Comparison of ENCODE assay signal across 11 cellular contexts in the genomic region with DNA sequence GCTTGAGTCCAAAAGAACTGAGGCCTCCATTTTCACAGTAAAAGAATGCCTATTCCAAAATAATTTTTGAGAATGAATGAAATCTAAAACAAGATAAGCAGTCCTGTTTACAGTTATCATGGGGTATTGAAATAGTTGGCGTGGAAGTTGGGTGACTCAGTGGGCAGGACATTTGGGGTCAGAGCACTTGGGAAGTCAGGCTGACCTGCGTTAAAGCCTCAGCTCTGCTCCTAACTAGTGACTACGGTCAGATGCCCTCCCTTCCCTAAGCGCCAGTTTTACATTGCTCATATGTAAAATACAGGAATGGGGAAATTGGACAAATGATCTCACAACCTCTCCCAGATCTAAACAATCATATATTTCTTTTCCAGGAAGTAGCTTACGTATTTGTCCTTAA. TPM values are rescaled to one million over a fixed set of nuclear protein-coding genes. Genes with fewer than 3 reads are reported as not detected.
DNase-seq lines count a peak whose midpoint lies in the region; ATAC-seq and TF ChIP-seq lines count a peak whose summit lies in the region.
"Had no signal": no experiment of that assay in that cellular context is flagged by ENCODE, and none has a peak within 500 bp of the region (broad histone marks: within the 10 kb centered on the region; RNA-seq: fewer than 3 reads in every experiment).

No MANE protein-coding gene starts in this region.

- H3K23ac ChIP-seq in IMR-90 (ENCODE audit: low read depth, low read length), result no peak overlapping the region; the same call in 1 of the 2 replicates

- H3K27me3 ChIP-seq in IMR-90 (ENCODE audit: control insufficient read depth, insufficient read depth, low read length) (no peaks in the 10 kb centered on the region), thyroid gland (no peaks in the 10 kb centered on the region)

- H3K9ac ChIP-seq in IMR-90 (ENCODE audit: low read depth, low read length), result no peak overlapping the region

- no TSS peak for BruUV-seq in IMR-90 (replicated peaks; lab: Mats Ljungman, UMichigan)

- TF ChIP-seq POLR2A in IMR-90 (IDR thresholded peaks at IDR 0.05; ENCODE audit: low read depth, low read length), result no peak
- TF ChIP-seq POLR2A in thyroid gland (IDR thresholded peaks at IDR 0.05), result no peak

- dilution Hi-C loops in IMR-90 (cut with HindIII; ENCODE audit: low sequenced_read_pairs, unreplicated experiment), result no loop called here

- intact Hi-C loops in IMR-90 (cut with micrococcal nuclease), result loop anchor here (2.0 to 5.0 kb wide), 5 partner anchors 65 to 895 kb away; a partner anchor contains a TSS
- intact Hi-C loops in thyroid gland (cut with DNase I), result loop anchor here (5.0 to 10.0 kb wide), 2 partner anchors 80 to 123 kb away; no protein-coding TSS in a partner anchor

- no CpG with 5 or more reads among the region's 5 CpGs for WGBS in IMR-90 (ENCODE audit: extremely low coverage in 2 of 2, insufficient read length in 1 of 2), 2 experiments
- 80 to 85% methylated on average over 5 of the region's 5 CpGs for WGBS in thyroid gland, 2 donors

- H3K36me3 ChIP-seq in IMR-90 (ENCODE audit: control insufficient read depth, insufficient read depth, low read length) (no peaks in the 10 kb centered on the region), thyroid gland (no peaks in the 10 kb centered on the region)

- CTCF ChIA-PET in IMR-90 (lab: Yijun Ruan, JAX), result interaction anchor here (0.7 to 1.5 kb wide), 5 partner anchors 77 to 193 kb away, joined by 3 to 5 read pairs (median 3); no protein-coding TSS in a partner anchor

- peak overlapping the region in 1 of 2 experiments; percentile 60; a peak in 2 of 4 replicates for H4K8ac ChIP-seq in IMR-90 (ENCODE audit: low read depth in 2 of 2, low read length in 2 of 2)

- H3K4me1 ChIP-seq in IMR-90 (ENCODE audit: control insufficient read depth, insufficient read depth, low read length), result peaks cover 13% of the 10 kb centered on the region
- H3K4me1 ChIP-seq in thyroid gland, result peaks cover 0 to 19% of the 10 kb centered on the region in 2 donors

- peak overlapping the region; percentile 91 for H2BK5ac ChIP-seq in IMR-90 (ENCODE audit: low read depth, low read length, poor library complexity, severe bottlenecking)

- DNase-seq in IMR-90 (peak; percentile 76), astrocyte of the spinal cord (ENCODE audit: low read depth, low spot score) (peak; percentile 26), kidney glomerular epithelial cell (lab: John Stamatoyannopoulos, UW) (peak; percentile 43), thyroid gland (no peak), HUDEP-2 (lab: John Stamatoyannopoulos, UW; ENCODE audit: unreplicated experiment in 76 of 76) (no peak), SIG-M5 treated with dmso at 0.1 percent for 504 hours (lab: John Stamatoyannopoulos, UW; ENCODE audit: unreplicated experiment) (no peak), GM13977 (ENCODE audit: low spot score) (no peak), NK-92 (lab: John Stamatoyannopoulos, UW; ENCODE audit: unreplicated experiment) (no peak)
- DNase-seq: activated CD8-positive, alpha-beta memory T cell treated with anti-CD3 and anti-CD28 coated beads, Interleukin-2, amount 10 ng/mL, durations not matched to agents 7 days and 5 days; NCI-H2081 treated with DMSO at 0.1 percent for 48 hours had no signal

- H4K20me1 ChIP-seq in IMR-90 (ENCODE audit: insufficient read depth, low read length), result no peaks in the 10 kb centered on the region

- no peak overlapping the region for H3K4me3 ChIP-seq in IMR-90 (ENCODE audit: insufficient read depth, low read depth, low read length)
- H3K4me3 ChIP-seq in astrocyte of the spinal cord (ENCODE audit: low read depth, low read length), result no peak overlapping the region
- no peak overlapping the region for H3K4me3 ChIP-seq in thyroid gland (replicated peaks in 1 of 3)

- H2BK20ac ChIP-seq in IMR-90 (ENCODE audit: low read depth, low read length), result peak overlapping the region; percentile 6; the same call in 1 of the 2 replicates

- peaks cover 9% of the 10 kb centered on the region for H3K9me1 ChIP-seq in IMR-90 (ENCODE audit: insufficient read depth, low read length)

- H2AFZ ChIP-seq in IMR-90 (replicated peaks; ENCODE audit: low read length, poor library complexity), result peak overlapping the region; percentile 78

- no peak overlapping the region for H4K91ac ChIP-seq in IMR-90 (ENCODE audit: insufficient read depth, low read depth, low read length)

- H3K9me3 ChIP-seq in IMR-90 (ENCODE audit: control insufficient read depth, insufficient read depth, low read length) (no peaks in the 10 kb centered on the region), thyroid gland (no peaks in the 10 kb centered on the region)

- peak overlapping the region; percentile 72; the same call in 1 of the 2 replicates for H3K4me2 ChIP-seq in IMR-90 (ENCODE audit: low read depth, low read length)

- H3K27ac ChIP-seq in IMR-90 (ENCODE audit: insufficient read depth, low read length), result peak overlapping the region; percentile 25; the same call in 1 of the 2 replicates
- H3K27ac ChIP-seq in thyroid gland, result peak overlapping the region in 2 of 3 donors; percentile 4 to 61
- H3K27ac ChIP-seq: HL-60 had no signal

- H4K5ac ChIP-seq in IMR-90 (ENCODE audit: low read depth, low read length), result no peak overlapping the region

- H3K18ac ChIP-seq in IMR-90 (ENCODE audit: low read depth, low read length), result no peak overlapping the region

- H2AK5ac ChIP-seq in IMR-90 (ENCODE audit: low read depth, low read length), result no peak overlapping the region

- no peak overlapping the region for H2AK9ac ChIP-seq in IMR-90 (replicated peaks; ENCODE audit: low read depth, low read length, poor library complexity)

- peak overlapping the region; percentile 36; the same call in 1 of the 2 replicates for H2BK120ac ChIP-seq in IMR-90 (ENCODE audit: low read depth, low read length)

- peak overlapping the region; percentile 69; the same call in 1 of the 3 replicates for H2BK15ac ChIP-seq in IMR-90 (ENCODE audit: low read depth, low read length)

- peaks cover 8 to 35% of the 10 kb centered on the region in 2 experiments; a peak in 3 of 4 replicates for H3K79me1 ChIP-seq in IMR-90 (ENCODE audit: low read depth in 1 of 2, low read length in 2 of 2)

- TF ChIP-seq CTCF in IMR-90 (conservative IDR thresholded peaks at IDR 0.05; ENCODE audit: low read depth, low read length), result no peak
- no peak for TF ChIP-seq CTCF in astrocyte of the spinal cord (IDR thresholded peaks at IDR 0.05; ENCODE audit: low read depth, low read length)
- no peak for TF ChIP-seq CTCF in thyroid gland (IDR thresholded peaks at IDR 0.05)
- TF ChIP-seq CTCF in GM13977 (IDR thresholded peaks at IDR 0.05; ENCODE audit: extremely low read depth, insufficient read depth, missing control alignments), result no peak

- H3K56ac ChIP-seq in IMR-90 (ENCODE audit: extremely low read depth, insufficient read depth, low read length), result no peak overlapping the region

- peak; percentile 34 for ATAC-seq in IMR-90 (ENCODE audit: low read depth)

- H3K4ac ChIP-seq in IMR-90 (ENCODE audit: low read depth, low read length), result peak overlapping the region; percentile 50

- in situ Hi-C loops in IMR-90 (cut with MboI; ENCODE audit: low sequenced_read_pairs) (no loop called here), astrocyte of the spinal cord (cut with HindIII; ENCODE audit: low sequenced_read_pairs) (no loop called here), GM13977 (cut with MboI; ENCODE audit: low pct_unique_long_range_greater_than_20kb, low sequenced_read_pairs, unreplicated experiment) (loop anchor here (25.0 kb wide), 1 partner anchor 905 kb away; no protein-coding TSS in a partner anchor)

- POLR2A ChIA-PET in IMR-90 (lab: Charles Lee; ENCODE audit: unreplicated experiment), result interaction anchor here (0.6 kb wide), 1 partner anchor 75 kb away, joined by 3 read pairs; no protein-coding TSS in a partner anchor

- H3K14ac ChIP-seq in IMR-90 (replicated peaks; ENCODE audit: low read depth, low read length), result no peak overlapping the region

- TF ChIP-seq RAD21 in IMR-90 (IDR thresholded peaks at IDR 0.05; ENCODE audit: low read length), result no peak

TF ChIP-seq in IMR-90, 13 proteins besides CTCF, POLR2A, EP300 and RAD21:
- TF ChIP-seq, protein P1, sequence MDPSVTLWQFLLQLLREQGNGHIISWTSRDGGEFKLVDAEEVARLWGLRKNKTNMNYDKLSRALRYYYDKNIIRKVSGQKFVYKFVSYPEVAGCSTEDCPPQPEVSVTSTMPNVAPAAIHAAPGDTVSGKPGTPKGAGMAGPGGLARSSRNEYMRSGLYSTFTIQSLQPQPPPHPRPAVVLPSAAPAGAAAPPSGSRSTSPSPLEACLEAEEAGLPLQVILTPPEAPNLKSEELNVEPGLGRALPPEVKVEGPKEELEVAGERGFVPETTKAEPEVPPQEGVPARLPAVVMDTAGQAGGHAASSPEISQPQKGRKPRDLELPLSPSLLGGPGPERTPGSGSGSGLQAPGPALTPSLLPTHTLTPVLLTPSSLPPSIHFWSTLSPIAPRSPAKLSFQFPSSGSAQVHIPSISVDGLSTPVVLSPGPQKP (IDR thresholded peaks at IDR 0.05; ENCODE audit: borderline replicate concordance, low read depth, low read length), result no peak

RNA-seq across cellular contexts. Expression of a gene that starts 2.3 kb away (rescaled TPM):
- total RNA-seq in IMR-90 (2012; rRNA removed) (55.0 and 58.6 TPM in 2 replicates), thyroid gland (10 to 100 TPM; 25.5 to 32.1 (median 28.8) TPM)
- 51.1 and 63.3 TPM in 2 replicates for polyA plus RNA-seq in IMR-90 (2012; rRNA removed)
- polyA plus RNA-seq in IMR-90 (2012; cell fraction: cytosol; rRNA removed), result 27.9 and 34.6 TPM in 2 replicates
- 18.2 and 48.5 TPM in 2 replicates for polyA plus RNA-seq in IMR-90 (2012; cell fraction: nucleus; rRNA removed; ENCODE audit: low replicate concordance)

Comparison
In these comparisons a context has a peak if more than half of its experiments do, and no peak if none do; other contexts are left out.
1. DNase-seq: peak in IMR-90 (single experiment), astrocyte of the spinal cord (single experiment) and kidney glomerular epithelial cell (single experiment); none in thyroid gland (0 of 2), HUDEP-2 (0 of 76), SIG-M5 treated with dmso at 0.1 percent for 504 hours (single experiment), GM13977 (single experiment) and NK-92 (single experiment).